16 cellular contexts compared by ENCODE assay signal in the genomic region with DNA sequence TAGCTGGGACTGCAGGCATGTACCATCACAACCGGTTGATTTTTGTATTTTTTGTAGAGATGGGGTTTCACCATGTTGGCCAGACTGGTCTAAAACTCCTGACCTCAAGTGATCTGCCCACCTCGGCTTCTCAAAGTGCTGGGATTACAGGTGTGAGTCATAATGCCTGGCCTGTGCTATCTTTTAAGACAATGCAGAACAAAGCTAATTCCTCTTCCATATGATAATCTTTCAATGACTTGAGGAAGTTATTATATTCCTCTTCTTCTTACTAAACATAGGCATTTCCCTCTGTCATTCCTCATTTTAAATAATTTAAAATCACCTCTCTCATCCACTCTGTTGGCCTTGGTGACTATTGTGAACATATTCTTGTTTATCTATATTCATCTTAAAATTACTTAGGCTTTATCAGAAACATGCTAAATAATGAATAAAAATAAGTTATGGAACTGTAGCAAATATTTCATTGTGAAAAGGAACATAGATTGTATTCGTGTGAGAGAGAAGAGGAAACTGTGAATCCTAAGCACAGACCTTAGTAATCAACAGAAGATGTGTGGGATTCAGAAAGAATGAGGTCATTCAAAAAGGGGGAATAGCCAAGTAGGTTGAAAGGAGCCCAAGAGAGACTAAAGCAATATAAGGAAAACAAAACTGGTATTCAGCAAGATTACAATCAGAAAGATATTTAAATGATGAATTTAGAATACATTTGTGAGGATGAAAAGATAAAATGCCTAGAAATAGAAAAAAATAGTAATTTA.
DNase-seq lines count a peak whose midpoint lies in the region; ATAC-seq and TF ChIP-seq lines count a peak whose summit lies in the region.
"Had no signal": no experiment of that assay in that cellular context is flagged by ENCODE, and none has a peak within 500 bp of the region (broad histone marks: within the 10 kb centered on the region; RNA-seq: fewer than 3 reads in every experiment).

No MANE protein-coding gene starts in this region.

- intact Hi-C loops in Right ventricle myocardium superior (cut with DNase I) (no loop called here), cardiac septum (cut with DNase I) (no loop called here), upper lobe of right lung (cut with DNase I) (no loop called here)

- H3K4me3 ChIP-seq in WERI-Rb-1 (ENCODE audit: low read depth, low read length), result no peak overlapping the region
- H3K4me3 ChIP-seq in foreskin fibroblast (ENCODE audit: low read depth in 1 of 2, low read length in 2 of 2), result no peak overlapping the region
- no peak overlapping the region for H3K4me3 ChIP-seq in upper lobe of right lung
- H3K4me3 ChIP-seq: heart right ventricle, PC-9, testis had no signal

- H3K27me3 ChIP-seq in WERI-Rb-1 (ENCODE audit: insufficient read depth, low read depth, severe bottlenecking) (no peaks in the 10 kb centered on the region), upper lobe of right lung (no peaks in the 10 kb centered on the region)
- H3K27me3 ChIP-seq: dorsolateral prefrontal cortex, heart right ventricle, testis had no signal

- H3K9me3 ChIP-seq in WERI-Rb-1 (ENCODE audit: severe bottlenecking) (no peaks in the 10 kb centered on the region), upper lobe of right lung (no peaks in the 10 kb centered on the region)
- H3K9me3 ChIP-seq: heart right ventricle, testis had no signal

- DNase-seq in Right ventricle myocardium superior (no peak), cardiac septum (ENCODE audit: low spot score) (no peak), WERI-Rb-1 (peak; percentile 16), foreskin fibroblast (peak; percentile 44 to 74), upper lobe of right lung (no peak), ureter (ENCODE audit: low spot score) (no peak), type B pancreatic cell (ENCODE audit: extremely low spot score, unreplicated experiment) (no peak)
- DNase-seq: 8988T, dorsolateral prefrontal cortex, heart right ventricle, PC-9, retina, testis had no signal

- H3K9me3 Mint-ChIP-seq in type B pancreatic cell, result no peaks in the 10 kb centered on the region
- H3K9me3 Mint-ChIP-seq: activated naive CD4-positive, alpha-beta T cell treated with anti-CD3 and anti-CD28 coated beads, Interleukin-2, amount 50 U/mL, for 72 hours; T-helper 2 cell treated with Interferon-gamma antibody and Interleukin-4, amounts not matched to agents 5 μg/mL and 100 μg/mL, for 36 hours had no signal

- H3K36me3 ChIP-seq in WERI-Rb-1, result no peaks in the 10 kb centered on the region
- H3K36me3 ChIP-seq in upper lobe of right lung, result no peaks in the 10 kb centered on the region
- H3K36me3 ChIP-seq: heart right ventricle had no signal

- no peak overlapping the region for H3K27ac Mint-ChIP-seq in type B pancreatic cell
- H3K27ac Mint-ChIP-seq: activated naive CD4-positive, alpha-beta T cell treated with anti-CD3 and anti-CD28 coated beads, Interleukin-2, amount 50 U/mL, for 72 hours; T-helper 2 cell treated with Interferon-gamma antibody and Interleukin-4, amounts not matched to agents 5 μg/mL and 100 μg/mL, for 36 hours had no signal

- ATAC-seq in Right ventricle myocardium superior (ENCODE audit: poor library complexity), result peak; percentile 75
- ATAC-seq in upper lobe of right lung, result peak; percentile 57
- ATAC-seq in GM21390 (IDR thresholded peaks at IDR 0.05; ENCODE audit: unreplicated experiment), result no peak

- no peak for TF ChIP-seq CTCF in WERI-Rb-1 (IDR thresholded peaks at IDR 0.05; ENCODE audit: low read depth, low read length)
- TF ChIP-seq CTCF in foreskin fibroblast (IDR thresholded peaks at IDR 0.05; ENCODE audit: low read depth, low read length), result no peak
- TF ChIP-seq CTCF in upper lobe of right lung (IDR thresholded peaks at IDR 0.05), result no peak
- no peak for TF ChIP-seq CTCF in type B pancreatic cell (conservative IDR thresholded peaks at IDR 0.05)

- peaks cover 5% of the 10 kb centered on the region for H3K36me3 Mint-ChIP-seq in type B pancreatic cell
- H3K36me3 Mint-ChIP-seq: activated naive CD4-positive, alpha-beta T cell treated with anti-CD3 and anti-CD28 coated beads, Interleukin-2, amount 50 U/mL, for 72 hours had no signal

- no peak overlapping the region for H3K27ac ChIP-seq in WERI-Rb-1
- H3K27ac ChIP-seq in upper lobe of right lung, result no peak overlapping the region
- H3K27ac ChIP-seq: heart right ventricle, PC-9, testis had no signal

- no peak overlapping the region for H3K4me3 Mint-ChIP-seq in type B pancreatic cell
- H3K4me3 Mint-ChIP-seq: T-helper 2 cell treated with Interferon-gamma antibody and Interleukin-4, amounts not matched to agents 5 μg/mL and 100 μg/mL, for 36 hours had no signal

- H3K27me3 Mint-ChIP-seq in type B pancreatic cell, result peaks cover 5% of the 10 kb centered on the region

- H3K4me1 Mint-ChIP-seq in type B pancreatic cell (ENCODE audit: unreplicated experiment), result peaks cover 33% of the 10 kb centered on the region

- H3K4me1 ChIP-seq in upper lobe of right lung, result peaks cover 6% of the 10 kb centered on the region
- H3K4me1 ChIP-seq: testis had no signal

Comparison
In these comparisons a context has a peak if more than half of its experiments do, and no peak if none do; other contexts are left out.
1. DNase-seq: peak in WERI-Rb-1 (single experiment) and foreskin fibroblast (2 of 2); none in Right ventricle myocardium superior (single experiment), cardiac septum (single experiment), upper lobe of right lung (single experiment), ureter (single experiment) and type B pancreatic cell (single experiment).